8 cellular contexts compared by ENCODE assay signal in genomic region chr21:41166947-41167346, GRCh38. TPM values are rescaled to one million over a fixed set of nuclear protein-coding genes. Genes with fewer than 3 reads are reported as not detected.
DNase-seq lines count a peak whose midpoint lies in the region; ATAC-seq and TF ChIP-seq lines count a peak whose summit lies in the region.

No MANE protein-coding gene starts in this region.

- H3K9ac ChIP-seq in neuronal stem cell (ENCODE audit: low read depth, low read length, poor library complexity), result no peak overlapping the region

- H3K18ac ChIP-seq in neuronal stem cell (ENCODE audit: low read length), result peak overlapping the region; percentile 29

- H3K23ac ChIP-seq in neuronal stem cell (ENCODE audit: low read depth, low read length, poor library complexity), result no peak overlapping the region

- no peaks in the 10 kb centered on the region for H3K4me1 ChIP-seq in neuronal stem cell (ENCODE audit: control insufficient read depth in 2 of 2, insufficient read depth in 1 of 2, low read depth in 1 of 2, low read length in 2 of 2)

- H3K14ac ChIP-seq in neuronal stem cell (ENCODE audit: low read length), result no peak overlapping the region

- H4K91ac ChIP-seq in neuronal stem cell (ENCODE audit: low read depth, low read length, poor library complexity), result no peak overlapping the region

- no peak overlapping the region for H2AK5ac ChIP-seq in neuronal stem cell (ENCODE audit: low read depth, low read length)

- no peak overlapping the region for H4K8ac ChIP-seq in neuronal stem cell (ENCODE audit: low read depth, low read length)

- CTCF ChIA-PET in BJ (lab: Yijun Ruan, JAX) (interaction anchor here (0.8 to 2.7 kb wide), 5 partner anchors 8 to 650 kb away, joined by 3 to 9 read pairs (median 4); no protein-coding TSS in a partner anchor), RWPE1 (lab: Yijun Ruan, JAX) (interaction anchor here (0.5 to 1.1 kb wide), 4 partner anchors 16 to 257 kb away, joined by 3 to 5 read pairs (median 3); no protein-coding TSS in a partner anchor)

- H2BK5ac ChIP-seq in neuronal stem cell (ENCODE audit: low read length), result no peak overlapping the region

- TF ChIP-seq CTCF in BJ (IDR thresholded peaks at IDR 0.05; ENCODE audit: insufficient read depth, low read depth, low read length) (no peak), RWPE1 (conservative IDR thresholded peaks at IDR 0.05; ENCODE audit: low read depth) (no peak), fibroblast of mammary gland (conservative IDR thresholded peaks at IDR 0.05; ENCODE audit: control insufficient read depth, insufficient read depth, low read depth, low read length) (no peak)

- H3K36me3 ChIP-seq in BJ (ENCODE audit: control insufficient read depth, insufficient read depth, low read length) (no peaks in the 10 kb centered on the region), neuronal stem cell (replicated peaks in 1 of 2; ENCODE audit: control insufficient read depth in 2 of 2, insufficient read depth in 2 of 2, low read length in 2 of 2) (no peaks in the 10 kb centered on the region)

- peak overlapping the region; percentile 90 for H2AFZ ChIP-seq in neuronal stem cell (ENCODE audit: low read length)

- H2BK15ac ChIP-seq in neuronal stem cell (ENCODE audit: low read length), result no peak overlapping the region

- H3K79me1 ChIP-seq in neuronal stem cell (ENCODE audit: low read depth, low read length), result no peaks in the 10 kb centered on the region

- H3K4me3 ChIP-seq in BJ (ENCODE audit: low read depth, low read length) (peak overlapping the region; percentile 69), fibroblast of mammary gland (ENCODE audit: control insufficient read depth, low read depth, low read length) (peak overlapping the region; percentile 59), neuronal stem cell (ENCODE audit: low read length in 2 of 2) (no peak overlapping the region)

- H3K4ac ChIP-seq in neuronal stem cell (ENCODE audit: low read length), result no peak overlapping the region

- H3K27ac ChIP-seq in RWPE1 (peak overlapping the region; percentile 78), neuronal stem cell (replicated peaks; ENCODE audit: low read length) (no peak overlapping the region)

- no peaks in the 10 kb centered on the region for H3K9me3 ChIP-seq in neuronal stem cell (replicated peaks in 1 of 2; ENCODE audit: control insufficient read depth in 2 of 2, insufficient read depth in 1 of 2, low read depth in 1 of 2, low read length in 2 of 2)

- ATAC-seq in HG03025 (IDR thresholded peaks at IDR 0.05; ENCODE audit: low FRiP score, unreplicated experiment), result no peak
- no peak for ATAC-seq in HG03135 (IDR thresholded peaks at IDR 0.05; ENCODE audit: unreplicated experiment)

- no CpG with 5 or more reads among the region's 16 CpGs for WGBS in neuronal stem cell (ENCODE audit: extremely low coverage in 2 of 2, insufficient read length in 2 of 2, insufficient replicate concordance in 1 of 2), 2 donors

- H2BK12ac ChIP-seq in neuronal stem cell (ENCODE audit: low read length), result no peak overlapping the region

- POLR2A ChIA-PET in BJ (lab: Charles Lee), result no interaction called here
- POLR2A ChIA-PET in RWPE1 (lab: Yijun Ruan, JAX; ENCODE audit: low non-redundant PET), result interaction anchor here (0.6 to 1.0 kb wide), 2 partner anchors 19 to 409 kb away, joined by 3 read pairs; no protein-coding TSS in a partner anchor

- DNase-seq in BJ (ENCODE audit: low read depth) (no peak), RWPE1 (ENCODE audit: low spot score) (no peak), fibroblast of mammary gland (ENCODE audit: low read depth) (no peak), neuronal stem cell (ENCODE audit: low spot score) (no peak), superior temporal gyrus (ENCODE audit: extremely low spot score) (no peak), activated gamma-delta T cell (lab: John Stamatoyannopoulos, UW) (no peak)

- no peak overlapping the region for H2BK120ac ChIP-seq in neuronal stem cell (ENCODE audit: low read depth, low read length)

- H3K27me3 ChIP-seq in BJ (ENCODE audit: control insufficient read depth, insufficient read depth, low read length), result no peaks in the 10 kb centered on the region
- peaks cover 3 to 66% (median 46%) of the 10 kb centered on the region in 3 experiments for H3K27me3 ChIP-seq in neuronal stem cell (ENCODE audit: control insufficient read depth in 3 of 3, insufficient read depth in 3 of 3, low read depth in 1 of 3, low read length in 3 of 3)

- H3K4me2 ChIP-seq in neuronal stem cell (ENCODE audit: insufficient read depth, low read length, poor library complexity, severe bottlenecking), result peak overlapping the region; percentile 96

RNA-seq across cellular contexts. Expression of gene BACE2, which starts 1.0 kb away (rescaled TPM):
- 35.8 and 38.5 TPM in 2 replicates for polyA plus RNA-seq in BJ (2011; rRNA removed)
- 11.5 and 17.4 TPM in 2 replicates for polyA minus RNA-seq in BJ (2011; rRNA and poly(A)+ RNA removed)
- polyA plus RNA-seq in neuronal stem cell (2013, experiment 1 of 2), result 1.4 TPM
- polyA plus RNA-seq in neuronal stem cell (2013, experiment 2 of 2), result 1.5 TPM

Comparison
In these comparisons a context has a peak if more than half of its experiments do, and no peak if none do; other contexts are left out.
1. H3K4me3 ChIP-seq: peak in BJ (single experiment) and fibroblast of mammary gland (single experiment); none in neuronal stem cell (0 of 2).